Comparison of ENCODE assay signal across 1 cellular context in genomic region chr11:127110542-127110941, GRCh38.
TF ChIP-seq lines count a peak whose summit lies in the region.

No MANE protein-coding gene starts in this region.

TF ChIP-seq in H1, 55 proteins besides CTCF, POLR2A, EP300 and RAD21:
- no peak for TF ChIP-seq BACH1 (IDR thresholded peaks at IDR 0.05; ENCODE audit: low read length)
- no peak for TF ChIP-seq BCL11A (IDR thresholded peaks at IDR 0.05; ENCODE audit: low read depth in 2 of 2, low read length in 2 of 2)
- TF ChIP-seq GABPA (IDR thresholded peaks at IDR 0.05; ENCODE audit: borderline replicate concordance, insufficient read depth, low read length) = no peak
- TF ChIP-seq EZH2 (IDR thresholded peaks at IDR 0.05; ENCODE audit: low read depth, low read length, severe bottlenecking) = no peak
- no peak for TF ChIP-seq E2F6 (IDR thresholded peaks at IDR 0.05)
- no peak for TF ChIP-seq ZNF274 (IDR thresholded peaks at IDR 0.05; ENCODE audit: borderline replicate concordance, extremely low read depth, low read length)
- TF ChIP-seq SIN3A (conservative IDR thresholded peaks at IDR 0.05 in 1 of 2, IDR thresholded peaks at IDR 0.05 in 1 of 2; ENCODE audit: low read depth in 1 of 2, low read length in 2 of 2) = no peak
- no peak for TF ChIP-seq ATF3 (IDR thresholded peaks at IDR 0.05; ENCODE audit: insufficient read depth, low read depth, low read length)
